ENCODE assay signal across 22 cellular contexts in genomic region chr9:136860933-136861873, GRCh38. TPM values are rescaled to one million over a fixed set of nuclear protein-coding genes. Genes with fewer than 3 reads are reported as not detected.
DNase-seq lines count a peak whose midpoint lies in the region; ATAC-seq, FAIRE-seq and TF ChIP-seq lines count a peak whose summit lies in the region.
"Had no signal": no experiment of that assay in that cellular context is flagged by ENCODE, and none has a peak within 500 bp of the region (broad histone marks: within the 10 kb centered on the region; RNA-seq: fewer than 3 reads in every experiment).

No MANE protein-coding gene starts in this region.

- no TSS peak for BruUV-seq in HCT116 (replicated peaks; lab: Mats Ljungman, UMichigan)

- no peak overlapping the region for H3K23ac ChIP-seq in H1 (ENCODE audit: insufficient read length)

- 0 out of 2 replicates have a peak overlapping the region, but pooled peaks have one; percentile 18 for H3K27ac ChIP-seq in BLaER1
- H3K27ac ChIP-seq in HCT116 (ENCODE audit: low read depth, low read length): no peak overlapping the region
- H3K27ac ChIP-seq in H1 (ENCODE audit: low read depth, low read length): no peak overlapping the region
- H3K27ac ChIP-seq in osteoblast (ENCODE audit: low read depth, low read length): no peak overlapping the region
- H3K27ac ChIP-seq: breast epithelium, neural progenitor cell, SK-N-MC, thoracic aorta had no signal

- H3K23me2 ChIP-seq in H1 (ENCODE audit: low read depth, low read length): peaks cover 5% of the 10 kb centered on the region; the same call in 1 of the 2 replicates

- H2BK5ac ChIP-seq in H1 (ENCODE audit: low read depth, low read length): no peak overlapping the region; the same call in 1 of the 2 replicates

- H3K79me2 ChIP-seq in HCT116 (ENCODE audit: insufficient read depth, low read length) (peaks cover 31% of the 10 kb centered on the region), H1 (ENCODE audit: control insufficient read depth in 1 of 2, insufficient read depth in 2 of 2, low read length in 2 of 2) (peaks cover 5 to 17% of the 10 kb centered on the region in 2 experiments; a peak in 3 of 4 replicates), osteoblast (ENCODE audit: insufficient read depth, low read length) (peaks cover 30% of the 10 kb centered on the region)

- H3K9ac ChIP-seq in BLaER1 (peak overlapping the region; percentile 29; the same call in 1 of the 2 replicates), HCT116 (ENCODE audit: low read length) (no peak overlapping the region), H1 (replicated peaks in 1 of 4; ENCODE audit: extremely low read depth in 1 of 4, low read depth in 3 of 4, low read length in 3 of 4) (no peak overlapping the region)
- H3K9ac ChIP-seq: neural progenitor cell had no signal

- H3K9me3 ChIP-seq in BLaER1: no peaks in the 10 kb centered on the region
- H3K9me3 ChIP-seq in HCT116 (ENCODE audit: control insufficient read depth in 1 of 2, insufficient read depth in 1 of 2, low read depth in 1 of 2, low read length in 2 of 2): no peaks in the 10 kb centered on the region
- H3K9me3 ChIP-seq in H1 (ENCODE audit: insufficient read depth in 2 of 2, low read depth in 1 of 2, low read length in 1 of 2): no peaks in the 10 kb centered on the region
- no peaks in the 10 kb centered on the region for H3K9me3 ChIP-seq in osteoblast (ENCODE audit: low read depth, low read length)
- H3K9me3 ChIP-seq: breast epithelium, Caco-2, thoracic aorta had no signal

- H3K14ac ChIP-seq in H1 (ENCODE audit: insufficient read length): no peak overlapping the region

- CTCF ChIA-PET in HCT116 (lab: Charles Lee) (no interaction called here), H1 (lab: Charles Lee; ENCODE audit: partially characterized antibody) (interaction anchor here (1.5 to 2.5 kb wide), 4 partner anchors 19 to 174 kb away, joined by 4 to 8 read pairs (median 6); partner anchors contain the start of gene AJM1)

- no peak overlapping the region for H2BK20ac ChIP-seq in H1 (ENCODE audit: low read length)

- peaks cover 10% of the 10 kb centered on the region for H3K79me1 ChIP-seq in H1 (ENCODE audit: low read depth, low read length)

- TF ChIP-seq CTCF in HCT116 (IDR thresholded peaks at IDR 0.05 in 2 of 3, conservative IDR thresholded peaks at IDR 0.05 in 1 of 3; ENCODE audit: borderline replicate concordance in 1 of 3, insufficient read depth in 1 of 3, low read depth in 2 of 3, low read length in 2 of 3) (no peak), H1 (IDR thresholded peaks at IDR 0.05; ENCODE audit: control extremely low read depth in 1 of 3, insufficient read depth in 1 of 3, low read depth in 1 of 3, low read length in 3 of 3) (no peak), osteoblast (IDR thresholded peaks at IDR 0.05; ENCODE audit: extremely low read depth, low read depth, low read length) (no peak)

- no peak overlapping the region for H2AFZ ChIP-seq in HCT116 (ENCODE audit: low read depth, low read length, poor library complexity, severe bottlenecking)
- H2AFZ ChIP-seq in H1 (ENCODE audit: low read length): no peak overlapping the region
- H2AFZ ChIP-seq in osteoblast (ENCODE audit: low read length): no peak overlapping the region
- H2AFZ ChIP-seq: neural progenitor cell had no signal

- no peak overlapping the region for H4K5ac ChIP-seq in H1 (ENCODE audit: insufficient read length, low read depth, low read length)

- 94% methylated on average over 21 of the region's 22 CpGs; no CpG with 5 or more reads in 1 of the 2 experiments for WGBS in H1 (ENCODE audit: extremely low coverage in 1 of 2, insufficient coverage in 1 of 2, insufficient read length in 1 of 2, insufficient replicate concordance in 2 of 2, low coverage in 1 of 2, low lambda C conversion rate in 2 of 2, missing lambda C conversion rate in 1 of 2), 2 experiments

- TF ChIP-seq POLR2A in HCT116 (IDR thresholded peaks at IDR 0.05; ENCODE audit: borderline replicate concordance, extremely low read depth, insufficient read depth, insufficient read length) (no peak), H1 (IDR thresholded peaks at IDR 0.05; ENCODE audit: control extremely low read depth in 1 of 2, low read depth in 2 of 2, low read length in 2 of 2) (peak in 1 of 2 experiments; percentile 47; a peak in 1 of 3 replicates)

- H2BK12ac ChIP-seq in H1 (ENCODE audit: low read depth, low read length): no peak overlapping the region

- ATAC-seq in HCT116 (no peak), HG03520 (IDR thresholded peaks at IDR 0.05; ENCODE audit: unreplicated experiment) (no peak), HG02870 (IDR thresholded peaks at IDR 0.05; ENCODE audit: unreplicated experiment) (no peak)
- ATAC-seq: activated T-helper 17 cell treated with anti-CD3 and anti-CD28 coated beads, Interleukin-2, amount 50 U/mL, for 72 hours; PC-3 had no signal

- no peak for FAIRE-seq in H1 (lab: Jason Lieb, UNC)

- intact Hi-C loops in HCT116 (cut with micrococcal nuclease): no loop called here

- H3K27me3 ChIP-seq in BLaER1 (no peaks in the 10 kb centered on the region), HCT116 (ENCODE audit: insufficient read depth, low read length) (no peaks in the 10 kb centered on the region), H1 (replicated peaks in 1 of 4; ENCODE audit: control insufficient read depth in 3 of 4, extremely low read depth in 1 of 4, insufficient read depth in 3 of 4, low read length in 3 of 4) (no peaks in the 10 kb centered on the region), osteoblast (ENCODE audit: insufficient read depth, low read length) (no peaks in the 10 kb centered on the region)
- H3K27me3 ChIP-seq: breast epithelium, neural progenitor cell had no signal

- H4K20me1 ChIP-seq in BLaER1 (peaks cover 93% of the 10 kb centered on the region), HCT116 (ENCODE audit: insufficient read depth) (no peaks in the 10 kb centered on the region), H1 (replicated peaks in 1 of 2; ENCODE audit: control insufficient read depth in 1 of 2, insufficient read depth in 2 of 2, low read length in 2 of 2) (peaks cover 7 to 41% of the 10 kb centered on the region in 2 experiments), osteoblast (ENCODE audit: insufficient read depth, low read length) (peaks cover 20% of the 10 kb centered on the region)

- H2AK5ac ChIP-seq in H1 (ENCODE audit: low read depth, low read length): no peak overlapping the region

- no peak for DNase-seq in HCT116 (ENCODE audit: low read depth, low spot score)
- DNase-seq in H1 (ENCODE audit: low read depth in 1 of 2, low spot score in 2 of 2): peak in 1 of 2 experiments; percentile 42
- peak; percentile 79 for DNase-seq in osteoblast (ENCODE audit: insufficient read length, low spot score, missing footprints)
- DNase-seq in SKM-1 treated with dmso at 0.1 percent for 144 hours (lab: John Stamatoyannopoulos, UW; ENCODE audit: unreplicated experiment): no peak
- DNase-seq in NCI-H82 treated with DMSO at 0.1 percent for 48 hours (lab: John Stamatoyannopoulos, UW; ENCODE audit: unreplicated experiment): no peak
- DNase-seq: Caco-2, EL, foreskin fibroblast, H9, kidney glomerular epithelial cell, NCI-H1694 treated with DMSO at 0.1 percent for 48 hours, NCI-H774, PC-3, T-helper 9 cell had no signal

- no peak overlapping the region for H2BK15ac ChIP-seq in H1 (ENCODE audit: low read length)

- no peak overlapping the region for H4K91ac ChIP-seq in H1 (replicated peaks; ENCODE audit: insufficient read length, low read length)

- H3K4me3 ChIP-seq in BLaER1 (no peak overlapping the region), HCT116 (replicated peaks in 1 of 2; ENCODE audit: low read depth in 1 of 2, low read length in 2 of 2) (no peak overlapping the region), H1 (ENCODE audit: extremely low read depth in 1 of 4, insufficient read depth in 2 of 4, low read depth in 3 of 4, low read length in 4 of 4) (no peak overlapping the region), osteoblast (ENCODE audit: insufficient read depth, low read length) (no peak overlapping the region)
- H3K4me3 ChIP-seq: breast epithelium, neural progenitor cell, SK-N-MC, thoracic aorta had no signal

- TF ChIP-seq RAD21 in HCT116 (IDR thresholded peaks at IDR 0.05; ENCODE audit: low read depth) (no peak), H1 (IDR thresholded peaks at IDR 0.05 in 1 of 2, conservative IDR thresholded peaks at IDR 0.05 in 1 of 2; ENCODE audit: low read depth in 2 of 2, low read length in 2 of 2) (no peak)

- H3K4me1 ChIP-seq in BLaER1 (peaks cover 79% of the 10 kb centered on the region), HCT116 (ENCODE audit: control insufficient read depth in 1 of 2, insufficient read depth in 2 of 2, low read length in 2 of 2) (peaks cover 6 to 19% of the 10 kb centered on the region in 2 experiments; a peak in 3 of 4 replicates), H1 (replicated peaks in 1 of 4; ENCODE audit: control insufficient read depth in 3 of 4, insufficient read depth in 4 of 4, low read length in 3 of 4) (peaks cover 0 to 6% (median 5%) of the 10 kb centered on the region in 4 experiments; a peak in 5 of 7 replicates), osteoblast (ENCODE audit: insufficient read depth, low read length) (peaks cover 15% of the 10 kb centered on the region)

- RAD21 ChIA-PET in HCT116 (lab: Charles Lee; ENCODE audit: low non-redundant PET in 1 of 2, low total read pairs in 2 of 2, uncharacterized antibody in 2 of 2, unreplicated experiment in 2 of 2): no interaction called here

- H3K4ac ChIP-seq in H1 (replicated peaks; ENCODE audit: insufficient read length, low read depth, low read length): no peak overlapping the region

- H2BK120ac ChIP-seq in H1 (replicated peaks; ENCODE audit: low read depth, low read length): no peak overlapping the region

- no peak overlapping the region for H3K56ac ChIP-seq in H1 (replicated peaks; ENCODE audit: insufficient read length, low read depth, low read length)

- H3K36me3 ChIP-seq in BLaER1: peaks cover 62% of the 10 kb centered on the region
- H3K36me3 ChIP-seq in HCT116 (ENCODE audit: control insufficient read depth in 1 of 2, insufficient read depth in 2 of 2, low read length in 2 of 2): peaks cover 23 to 25% of the 10 kb centered on the region in 2 experiments; a peak in 3 of 4 replicates
- H3K36me3 ChIP-seq in H1 (ENCODE audit: control insufficient read depth in 2 of 4, insufficient read depth in 4 of 4, low read length in 3 of 4): peaks cover 11 to 34% (median 27%) of the 10 kb centered on the region in 4 experiments
- peaks cover 29% of the 10 kb centered on the region for H3K36me3 ChIP-seq in osteoblast (ENCODE audit: insufficient read depth, low read length)
- H3K36me3 ChIP-seq: neural progenitor cell had no signal

- TF ChIP-seq EP300 in H1 (IDR thresholded peaks at IDR 0.05; ENCODE audit: borderline replicate concordance in 1 of 2, low read depth in 2 of 2, low read length in 2 of 2): no peak

- POLR2A ChIA-PET in HCT116 (lab: Charles Lee) (interaction anchor here (0.5 kb wide), 1 partner anchor 19 kb away, joined by 3 read pairs; no protein-coding TSS in a partner anchor), H1 (lab: Charles Lee; ENCODE audit: partially characterized antibody) (interaction anchor here (1.2 to 16.2 kb wide), 9 partner anchors 9 to 383 kb away, joined by 3 to 248 read pairs (median 6); partner anchors contain the start of genes AJM1, FBXW5 and MAMDC4)

- no peaks in the 10 kb centered on the region for H3K9me2 ChIP-seq in HCT116 (ENCODE audit: insufficient read depth)

- H3K4me2 ChIP-seq in BLaER1 (peak overlapping the region; percentile 95; the same call in 1 of the 2 replicates), HCT116 (ENCODE audit: low read length) (no peak overlapping the region), H1 (ENCODE audit: insufficient read depth in 1 of 2, low read depth in 2 of 2, low read length in 2 of 2) (no peak overlapping the region), osteoblast (ENCODE audit: insufficient read depth, low read length) (no peak overlapping the region)
- H3K4me2 ChIP-seq: neural progenitor cell had no signal

- no peak overlapping the region for H3K18ac ChIP-seq in H1 (ENCODE audit: extremely low read depth, low read length)

- no peak overlapping the region for H4K8ac ChIP-seq in H1 (ENCODE audit: extremely low read depth, insufficient read depth, low read length)

RNA-seq across cellular contexts. Expression of gene EDF1, which starts 4.9 kb away (rescaled TPM):
- total RNA-seq in HCT116 (2021; ENCODE audit: unreplicated experiment) (311 TPM), osteoblast (126 and 173 TPM in 2 replicates)
- 465 and 468 TPM in 2 replicates for polyA plus RNA-seq in HCT116 (2012)
- 337 and 338 TPM in 2 replicates for total RNA-seq in H1 (2021; fragmentation: NEBNext Ultra II Directional; extraction: Animal tissue kit (Norgen Biotek cat#: 25700))
- 297 and 298 TPM in 2 replicates for polyA plus RNA-seq in H1 (2011; rRNA removed)
- polyA plus RNA-seq in H1 (2011; cell fraction: cytosol; rRNA removed): 526 TPM
- 195 TPM for polyA plus RNA-seq in H1 (2011; cell fraction: nucleus; rRNA removed)
- 387 to 511 TPM (median 478 TPM) in 4 replicates for polyA plus RNA-seq in H1 (2012, experiment 1 of 2)
- polyA plus RNA-seq in H1 (2012, experiment 2 of 2): 475 TPM
- polyA plus RNA-seq in H1 (2013, experiment 1 of 2): 275 TPM
- polyA plus RNA-seq in H1 (2013, experiment 2 of 2): 291 TPM
- 58.1 and 73.1 TPM in 2 replicates for polyA minus RNA-seq in H1 (2011; rRNA and poly(A)+ RNA removed)
- polyA minus RNA-seq in H1 (2011; cell fraction: cytosol; rRNA and poly(A)+ RNA removed): 111 TPM
- 68.1 TPM for polyA minus RNA-seq in H1 (2011; cell fraction: nucleus; rRNA and poly(A)+ RNA removed)

RNA-seq across cellular contexts. Expression of gene MAMDC4, which starts 9.1 kb away (rescaled TPM):
- total RNA-seq in HCT116 (2021; ENCODE audit: unreplicated experiment) (17.3 TPM), osteoblast (0.88 and 1.4 TPM in 2 replicates)
- 8.0 and 9.5 TPM in 2 replicates for polyA plus RNA-seq in HCT116 (2012)
- 4.5 TPM in 2 replicates for total RNA-seq in H1 (2021; fragmentation: NEBNext Ultra II Directional; extraction: Animal tissue kit (Norgen Biotek cat#: 25700))
- polyA plus RNA-seq in H1 (2011; rRNA removed): 3.1 and 6.6 TPM in 2 replicates
- 3.9 TPM for polyA plus RNA-seq in H1 (2011; cell fraction: cytosol; rRNA removed)
- polyA plus RNA-seq in H1 (2011; cell fraction: nucleus; rRNA removed): 56.5 TPM
- polyA plus RNA-seq in H1 (2012, experiment 1 of 2): 2.7 to 5.8 TPM (median 5.6 TPM) in 4 replicates
- 2.0 TPM for polyA plus RNA-seq in H1 (2012, experiment 2 of 2)
- polyA plus RNA-seq in H1 (2013, experiment 1 of 2): 1.5 TPM
- polyA plus RNA-seq in H1 (2013, experiment 2 of 2): 1.3 TPM
- 0.51 and 0.69 TPM in 2 replicates for polyA minus RNA-seq in H1 (2011; rRNA and poly(A)+ RNA removed)
- polyA minus RNA-seq in H1 (2011; cell fraction: cytosol; rRNA and poly(A)+ RNA removed): 1.4 TPM
- 8.0 TPM for polyA minus RNA-seq in H1 (2011; cell fraction: nucleus; rRNA and poly(A)+ RNA removed)

RNA-seq across cellular contexts. Expression of gene PHPT1, which starts 12.0 kb away (rescaled TPM):
- 148 TPM for total RNA-seq in HCT116 (2021; ENCODE audit: unreplicated experiment)
- 165 and 168 TPM in 2 replicates for polyA plus RNA-seq in HCT116 (2012)
- total RNA-seq in H1 (2021; fragmentation: NEBNext Ultra II Directional; extraction: Animal tissue kit (Norgen Biotek cat#: 25700)): 109 and 111 TPM in 2 replicates
- 226 and 246 TPM in 2 replicates for polyA plus RNA-seq in H1 (2011; rRNA removed)
- 187 TPM for polyA plus RNA-seq in H1 (2011; cell fraction: cytosol; rRNA removed)
- polyA plus RNA-seq in H1 (2011; cell fraction: nucleus; rRNA removed): 299 TPM
- 83.0 to 153 TPM (median 142 TPM) in 4 replicates for polyA plus RNA-seq in H1 (2012, experiment 1 of 2)
- 164 TPM for polyA plus RNA-seq in H1 (2012, experiment 2 of 2)
- polyA plus RNA-seq in H1 (2013, experiment 1 of 2): 122 TPM
- 112 TPM for polyA plus RNA-seq in H1 (2013, experiment 2 of 2)
- 13.8 and 14.5 TPM in 2 replicates for polyA minus RNA-seq in H1 (2011; rRNA and poly(A)+ RNA removed)
- 33.1 TPM for polyA minus RNA-seq in H1 (2011; cell fraction: cytosol; rRNA and poly(A)+ RNA removed)
- polyA minus RNA-seq in H1 (2011; cell fraction: nucleus; rRNA and poly(A)+ RNA removed): 44.8 TPM
- total RNA-seq in osteoblast: 54.2 and 59.0 TPM in 2 replicates

RNA-seq across cellular contexts. Expression of gene AJM1, which starts 18.9 kb away (rescaled TPM):
- total RNA-seq in HCT116 (2021; ENCODE audit: unreplicated experiment): 7.1 TPM
- 3.8 and 4.0 TPM in 2 replicates for polyA plus RNA-seq in HCT116 (2012)
- total RNA-seq in H1 (2021; fragmentation: NEBNext Ultra II Directional; extraction: Animal tissue kit (Norgen Biotek cat#: 25700)): 0.86 and 0.97 TPM in 2 replicates
- polyA plus RNA-seq in H1 (2011; rRNA removed): 0.12 and 0.33 TPM in 2 replicates
- 0.45 TPM for polyA plus RNA-seq in H1 (2011; cell fraction: cytosol; rRNA removed)
- 2.4 TPM for polyA plus RNA-seq in H1 (2011; cell fraction: nucleus; rRNA removed)
- polyA plus RNA-seq in H1 (2012, experiment 1 of 2): 0.47 to 1.1 TPM (median 0.87 TPM) in 4 replicates
- polyA plus RNA-seq in H1 (2012, experiment 2 of 2): 0.31 TPM
- 0.26 TPM for polyA plus RNA-seq in H1 (2013, experiment 1 of 2)
- polyA plus RNA-seq in H1 (2013, experiment 2 of 2): 0.26 TPM
- 0.02 and 0.03 TPM in 2 replicates for polyA minus RNA-seq in H1 (2011; rRNA and poly(A)+ RNA removed)
- not detected for polyA minus RNA-seq in H1 (2011; cell fraction: cytosol; rRNA and poly(A)+ RNA removed)
- polyA minus RNA-seq in H1 (2011; cell fraction: nucleus; rRNA and poly(A)+ RNA removed): 0.80 TPM
- 0.88 and 1.1 TPM in 2 replicates for total RNA-seq in osteoblast

RNA-seq across cellular contexts. Expression of gene TRAF2, which starts 25.1 kb away (rescaled TPM):
- total RNA-seq in HCT116 (2021; ENCODE audit: unreplicated experiment): 28.4 TPM
- polyA plus RNA-seq in HCT116 (2012): 13.7 and 13.9 TPM in 2 replicates
- 50.2 and 50.5 TPM in 2 replicates for total RNA-seq in H1 (2021; fragmentation: NEBNext Ultra II Directional; extraction: Animal tissue kit (Norgen Biotek cat#: 25700))
- polyA plus RNA-seq in H1 (2011; rRNA removed): 26.9 and 39.3 TPM in 2 replicates
- 38.9 TPM for polyA plus RNA-seq in H1 (2011; cell fraction: cytosol; rRNA removed)
- polyA plus RNA-seq in H1 (2011; cell fraction: nucleus; rRNA removed): 71.5 TPM
- 27.1 to 40.9 TPM (median 38.8 TPM) in 4 replicates for polyA plus RNA-seq in H1 (2012, experiment 1 of 2)
- polyA plus RNA-seq in H1 (2012, experiment 2 of 2): 25.8 TPM
- 17.7 TPM for polyA plus RNA-seq in H1 (2013, experiment 1 of 2)
- polyA plus RNA-seq in H1 (2013, experiment 2 of 2): 16.7 TPM
- 29.8 and 31.1 TPM in 2 replicates for polyA minus RNA-seq in H1 (2011; rRNA and poly(A)+ RNA removed)
- 30.1 TPM for polyA minus RNA-seq in H1 (2011; cell fraction: cytosol; rRNA and poly(A)+ RNA removed)
- polyA minus RNA-seq in H1 (2011; cell fraction: nucleus; rRNA and poly(A)+ RNA removed): 34.1 TPM
- total RNA-seq in osteoblast: 6.2 and 6.8 TPM in 2 replicates
